ENCODE assay signal across 31 cellular contexts in genomic region chr3:93930041-93930440, GRCh38. TPM values are rescaled to one million over a fixed set of nuclear protein-coding genes. Genes with fewer than 3 reads are reported as not detected.
"Had no signal": no experiment of that assay in that cellular context is flagged by ENCODE, and none has a peak within 500 bp of the region (broad histone marks: within the 10 kb centered on the region; RNA-seq: fewer than 3 reads in every experiment).

No MANE protein-coding gene starts in this region.

- H3K4me1 ChIP-seq: adrenal gland, body of pancreas, breast epithelium had no signal

- ATAC-seq: activated CD8-positive, alpha-beta T cell treated with anti-CD3 and anti-CD28 coated beads for 36 hours; activated naive CD4-positive, alpha-beta T cell treated with anti-CD3 and anti-CD28 coated beads, Interleukin-2, amount 50 U/mL, for 72 hours; activated T-cell treated with anti-CD3 and anti-CD28 coated beads, Interleukin-2, amount 50 U/mL, for 4 hours; activated T-cell treated with anti-CD3 and anti-CD28 coated beads, Interleukin-2, amount 50 U/mL, for 72 hours; activated T-helper 17 cell treated with anti-CD3 and anti-CD28 coated beads, Interleukin-2, amount 50 U/mL, for 72 hours; body of pancreas had no signal

- H3K9me3 ChIP-seq: adrenal gland, body of pancreas, breast epithelium had no signal

- H3K27ac ChIP-seq: adrenal gland, body of pancreas, brain microvascular endothelial cell, breast epithelium, VCaP had no signal

- DNase-seq: activated B cell treated with CpG ODN at 0.5 μM for 24 hours; activated CD4-positive, alpha-beta memory T cell treated with anti-CD3 and anti-CD28 coated beads for 36 hours; activated CD4-positive, alpha-beta T cell treated with anti-CD3 and anti-CD28 coated beads for 4 hours; activated CD4-positive, alpha-beta T cell treated with anti-CD3 and anti-CD28 coated beads, Interleukin-2, amount 10 ng/mL, durations not matched to agents 24 days and 14 days; activated CD4-positive, alpha-beta T cell treated with anti-CD3 and anti-CD28 coated beads, Interleukin-2, amount 50 U/mL, for 1 hour; activated CD4-positive, alpha-beta T cell treated with anti-CD3 and anti-CD28 coated beads, Interleukin-2, amount 50 U/mL, for 4 hours; activated CD4-positive, CD25-positive, alpha-beta regulatory T cell treated with anti-CD3 and anti-CD28 coated beads, Interleukin-2, amount 50 U/mL, for 72 hours; activated CD8-positive, alpha-beta memory T cell treated with anti-CD3 and anti-CD28 coated beads, Interleukin-2, amount 50 U/mL, for 4 hours; activated CD8-positive, alpha-beta T cell treated with anti-CD3 and anti-CD28 coated beads for 36 hours; activated effector memory CD4-positive, alpha-beta T cell treated with anti-CD3 and anti-CD28 coated beads, Interleukin-2, amount 50 U/mL, for 16 hours; activated gamma-delta T cell treated with Interleukin-2 at 50 U/mL for 16 hours; activated naive CD4-positive, alpha-beta T cell; activated naive CD4-positive, alpha-beta T cell treated with anti-CD3 and anti-CD28 coated beads for 36 hours; activated naive CD4-positive, alpha-beta T cell treated with anti-CD3 and anti-CD28 coated beads, Interleukin-2, amount 50 U/mL, for 16 hours; activated naive CD8-positive, alpha-beta T cell treated with anti-CD3 and anti-CD28 coated beads for 36 hours; activated T-cell treated with anti-CD3 and anti-CD28 coated beads for 4 hours; activated T-cell treated with anti-CD3 and anti-CD28 coated beads, Interleukin-2, amount 50 U/mL, for 1 hour; activated T-cell treated with anti-CD3 and anti-CD28 coated beads, Interleukin-2, amount 50 U/mL, for 4 hours; activated T-cell treated with anti-CD3 and anti-CD28 coated beads, Interleukin-2, amount 50 U/mL, for 72 hours; adrenal gland; amniotic stem cell; aorta; body of pancreas; brain microvascular endothelial cell; central memory CD4-positive, alpha-beta T cell; T-helper 2 cell; T-helper 9 cell had no signal

- H3K4me3 ChIP-seq: adrenal gland, body of pancreas, breast epithelium had no signal

- H3K36me3 ChIP-seq: adrenal gland, brain microvascular endothelial cell, breast epithelium had no signal

- H3K27me3 ChIP-seq: adrenal gland, body of pancreas, brain microvascular endothelial cell, breast epithelium had no signal

RNA-seq across cellular contexts. Expression of gene PROS1, which starts 43.7 kb away (rescaled TPM):
- total RNA-seq: activated B cell treated with CpG ODN at 0.5 μM for 24 hours had no signal
